14 cellular contexts compared by ENCODE assay signal in genomic region chr15:88049509-88049908, GRCh38.
A peak's percentile ranks its signal among the peaks of the same experiment; 100 is the strongest.
DNase-seq lines count a peak whose midpoint lies in the region; ATAC-seq lines count a peak whose summit lies in the region.
"Had no signal": no experiment of that assay in that cellular context is flagged by ENCODE, and none has a peak within 500 bp of the region (broad histone marks: within the 10 kb centered on the region; RNA-seq: fewer than 3 reads in every experiment).

No MANE protein-coding gene starts in this region.

- ATAC-seq in GM18909 (IDR thresholded peaks at IDR 0.05; ENCODE audit: poor library complexity, unreplicated experiment) = peak; percentile 86
- ATAC-seq in GM21717 (IDR thresholded peaks at IDR 0.05; ENCODE audit: unreplicated experiment) = peak; percentile 73
- ATAC-seq in HG03108 (IDR thresholded peaks at IDR 0.05; ENCODE audit: unreplicated experiment) = peak; percentile 64
- peak; percentile 80 to 91 for ATAC-seq in stimulated activated naive B cell treated with anti-CD40 and anti-IgM and Interleukin-4, amounts not matched to agents 10 μg/mL and 1 μg/mL and 100 μg/mL, for 72 hours (replicated peaks)
- ATAC-seq: gastroesophageal sphincter, Right ventricle myocardium inferior had no signal

- POLR2A ChIA-PET in activated CD4-positive, alpha-beta T cell treated with anti-CD3 and anti-CD28 coated beads, Interleukin-2, amount 10 ng/mL, durations not matched to agents 7 days and 5 days (lab: Charles Lee) = no interaction called here

- no peak for DNase-seq in stimulated activated naive B cell treated with anti-CD40 and anti-IgM and Interleukin-4, amounts not matched to agents 10 μg/mL and 1 μg/mL and 100 μg/mL, for 72 hours
- DNase-seq in activated CD4-positive, alpha-beta T cell treated with anti-CD3 and anti-CD28 coated beads, Interleukin-2, amount 10 ng/mL, durations not matched to agents 7 days and 5 days = no peak
- DNase-seq in GM19238 (ENCODE audit: insufficient read length, low spot score) (no peak), NCI-H1105 treated with DMSO at 0.1 percent for 48 hours (lab: John Stamatoyannopoulos, UW) (no peak)
- DNase-seq: activated CD4-positive, alpha-beta T cell treated with anti-CD3 and anti-CD28 coated beads, Interleukin-2, amount 50 U/mL, for 4 hours; EL; NCI-H2029 treated with DMSO at 0.1 percent for 48 hours had no signal

- peaks cover 0 to 5% of the 10 kb centered on the region in 2 donors for H3K27me3 Mint-ChIP-seq in stimulated activated naive B cell treated with anti-CD40 and anti-IgM and Interleukin-4, amounts not matched to agents 10 μg/mL and 1 μg/mL and 100 μg/mL, for 72 hours
- no peaks in the 10 kb centered on the region for H3K27me3 Mint-ChIP-seq in activated CD4-positive, alpha-beta T cell treated with anti-CD3 and anti-CD28 coated beads, Interleukin-2, amount 10 ng/mL, durations not matched to agents 7 days and 5 days
- H3K27me3 Mint-ChIP-seq: stimulated activated naive CD8-positive, alpha-beta T cell treated with anti-CD3 and anti-CD28 coated beads, Interleukin-15, Interleukin-2, amounts not matched to agents 100 ng/mL and 50 ng/mL, for 24 hours had no signal

- peaks cover 0 to 2% of the 10 kb centered on the region in 2 donors for H3K4me1 Mint-ChIP-seq in stimulated activated naive B cell treated with anti-CD40 and anti-IgM and Interleukin-4, amounts not matched to agents 10 μg/mL and 1 μg/mL and 100 μg/mL, for 72 hours
- H3K4me1 Mint-ChIP-seq in activated CD4-positive, alpha-beta T cell treated with anti-CD3 and anti-CD28 coated beads, Interleukin-2, amount 10 ng/mL, durations not matched to agents 7 days and 5 days = no peaks in the 10 kb centered on the region

- H3K27ac Mint-ChIP-seq in stimulated activated naive B cell treated with anti-CD40 and anti-IgM and Interleukin-4, amounts not matched to agents 10 μg/mL and 1 μg/mL and 100 μg/mL, for 72 hours = no peak overlapping the region
- no peak overlapping the region for H3K27ac Mint-ChIP-seq in activated CD4-positive, alpha-beta T cell treated with anti-CD3 and anti-CD28 coated beads, Interleukin-2, amount 10 ng/mL, durations not matched to agents 7 days and 5 days
- H3K27ac Mint-ChIP-seq: stimulated activated naive CD8-positive, alpha-beta T cell treated with anti-CD3 and anti-CD28 coated beads, Interleukin-15, Interleukin-2, amounts not matched to agents 100 ng/mL and 50 ng/mL, for 24 hours had no signal

- no peaks in the 10 kb centered on the region for H3K36me3 Mint-ChIP-seq in stimulated activated naive B cell treated with anti-CD40 and anti-IgM and Interleukin-4, amounts not matched to agents 10 μg/mL and 1 μg/mL and 100 μg/mL, for 72 hours
- H3K36me3 Mint-ChIP-seq in activated CD4-positive, alpha-beta T cell treated with anti-CD3 and anti-CD28 coated beads, Interleukin-2, amount 10 ng/mL, durations not matched to agents 7 days and 5 days (ENCODE audit: low read depth) = no peaks in the 10 kb centered on the region

- no peak overlapping the region for H3K4me3 Mint-ChIP-seq in stimulated activated naive B cell treated with anti-CD40 and anti-IgM and Interleukin-4, amounts not matched to agents 10 μg/mL and 1 μg/mL and 100 μg/mL, for 72 hours
- H3K4me3 Mint-ChIP-seq in activated CD4-positive, alpha-beta T cell treated with anti-CD3 and anti-CD28 coated beads, Interleukin-2, amount 10 ng/mL, durations not matched to agents 7 days and 5 days = no peak overlapping the region
- H3K4me3 Mint-ChIP-seq: neural crest cell; stimulated activated naive CD8-positive, alpha-beta T cell treated with anti-CD3 and anti-CD28 coated beads, Interleukin-15, Interleukin-2, amounts not matched to agents 100 ng/mL and 50 ng/mL, for 24 hours had no signal

- CTCF ChIA-PET in activated CD4-positive, alpha-beta T cell treated with anti-CD3 and anti-CD28 coated beads, Interleukin-2, amount 10 ng/mL, durations not matched to agents 7 days and 5 days (lab: Charles Lee) = no interaction called here

- no peaks in the 10 kb centered on the region for H3K9me3 Mint-ChIP-seq in stimulated activated naive B cell treated with anti-CD40 and anti-IgM and Interleukin-4, amounts not matched to agents 10 μg/mL and 1 μg/mL and 100 μg/mL, for 72 hours
- H3K9me3 Mint-ChIP-seq in activated CD4-positive, alpha-beta T cell treated with anti-CD3 and anti-CD28 coated beads, Interleukin-2, amount 10 ng/mL, durations not matched to agents 7 days and 5 days = no peaks in the 10 kb centered on the region
- H3K9me3 Mint-ChIP-seq: neural crest cell; stimulated activated naive CD8-positive, alpha-beta T cell treated with anti-CD3 and anti-CD28 coated beads, Interleukin-15, Interleukin-2, amounts not matched to agents 100 ng/mL and 50 ng/mL, for 24 hours had no signal
